8 cellular contexts compared by ENCODE assay signal in genomic region chr4:20422398-20422797, GRCh38.
DNase-seq lines count a peak whose midpoint lies in the region; ATAC-seq, FAIRE-seq and TF ChIP-seq lines count a peak whose summit lies in the region.

No MANE protein-coding gene starts in this region.

- DNase-seq in Right ventricle myocardium superior, result no peak
- no peak for DNase-seq in cardiac septum (ENCODE audit: low spot score)
- DNase-seq in LHCN-M2 (ENCODE audit: low read depth), result peak; percentile 48
- DNase-seq in SHP77 treated with DMSO at 0.1 percent for 48 hours (lab: John Stamatoyannopoulos, UW), result peak; percentile 44
- DNase-seq in bronchial epithelial cell (ENCODE audit: low read depth), result peak; percentile 70
- DNase-seq in upper lobe of left lung, result peak in 1 of 2 donors; percentile 31

- TF ChIP-seq CTCF in HEK293 (tag by site-specific recombination; IDR thresholded peaks at IDR 0.05) (no peak), bronchial epithelial cell (IDR thresholded peaks at IDR 0.05; ENCODE audit: insufficient read depth, low read length, severe bottlenecking) (peak; percentile 68), liver (IDR thresholded peaks at IDR 0.05; ENCODE audit: low read depth, low read length, missing input control) (peak; percentile 68), upper lobe of left lung (IDR thresholded peaks at IDR 0.05) (peak; percentile 22 to 62 (median 44))

- no peak for TF ChIP-seq EP300 in upper lobe of left lung (IDR thresholded peaks at IDR 0.05)

- H3K9ac ChIP-seq in liver (ENCODE audit: low read depth in 1 of 2, low read length in 2 of 2), result no peak overlapping the region

- no peaks in the 10 kb centered on the region for H3K27me3 ChIP-seq in bronchial epithelial cell (ENCODE audit: control insufficient read depth, insufficient read depth, low read length)
- peaks cover 0 to 4% (median 0%) of the 10 kb centered on the region in 4 donors for H3K27me3 ChIP-seq in liver (ENCODE audit: control insufficient read depth in 4 of 4, insufficient read depth in 4 of 4, low read length in 3 of 4)
- H3K27me3 ChIP-seq in upper lobe of left lung, result no peaks in the 10 kb centered on the region

- TF ChIP-seq POLR2A in upper lobe of left lung (IDR thresholded peaks at IDR 0.05), result no peak

- peaks cover 0 to 5% of the 10 kb centered on the region in 2 experiments; a peak in 1 of 3 replicates for H3K36me3 ChIP-seq in HEK293 (ENCODE audit: control insufficient read depth in 2 of 2, insufficient read depth in 1 of 2, low read length in 2 of 2)
- no peaks in the 10 kb centered on the region for H3K36me3 ChIP-seq in bronchial epithelial cell (ENCODE audit: control insufficient read depth, insufficient read depth, low read length)
- H3K36me3 ChIP-seq in liver (ENCODE audit: control insufficient read depth in 4 of 4, insufficient read depth in 3 of 4, low read depth in 1 of 4, low read length in 3 of 4), result no peaks in the 10 kb centered on the region
- H3K36me3 ChIP-seq in upper lobe of left lung, result no peaks in the 10 kb centered on the region

- H3K27ac ChIP-seq in HEK293 (ENCODE audit: extremely low read depth, low read depth, low read length), result no peak overlapping the region
- H3K27ac ChIP-seq in liver (ENCODE audit: low read depth in 1 of 2, low read length in 2 of 2), result no peak overlapping the region
- no peak overlapping the region for H3K27ac ChIP-seq in upper lobe of left lung

- no peak for FAIRE-seq in bronchial epithelial cell (lab: Jason Lieb, UNC)

- H3K4me3 ChIP-seq in HEK293 (ENCODE audit: low read depth, low read length) (no peak overlapping the region), bronchial epithelial cell (ENCODE audit: low read depth, low read length) (no peak overlapping the region), liver (ENCODE audit: low read depth in 1 of 3, low read length in 3 of 3) (no peak overlapping the region), upper lobe of left lung (no peak overlapping the region)

- H3K9me3 ChIP-seq in HEK293 (ENCODE audit: control insufficient read depth, insufficient read depth, low read depth, low read length) (no peaks in the 10 kb centered on the region), liver (ENCODE audit: control insufficient read depth in 4 of 4, low read length in 3 of 4) (no peaks in the 10 kb centered on the region), upper lobe of left lung (no peaks in the 10 kb centered on the region)

- POLR2A ChIA-PET in HEK293 (lab: Yijun Ruan, JAX), result no interaction called here

- WGBS in liver, result 14% methylated on average over 2 of the region's 2 CpGs
- 20 to 23% methylated on average over 2 of the region's 2 CpGs for WGBS in upper lobe of left lung, 2 donors

- intact Hi-C loops in Right ventricle myocardium superior (cut with DNase I), result loop anchor here (5.0 to 10.0 kb wide), 2 partner anchors 125 to 262 kb away; no protein-coding TSS in a partner anchor
- intact Hi-C loops in cardiac septum (cut with DNase I), result loop anchor here (10.0 kb wide), 1 partner anchor 122 kb away; no protein-coding TSS in a partner anchor

- CTCF ChIA-PET in HEK293 (lab: Yijun Ruan, JAX), result interaction anchor here (0.6 to 0.9 kb wide), 5 partner anchors 43 to 263 kb away, joined by 3 to 5 read pairs (median 3); no protein-coding TSS in a partner anchor

- no peaks in the 10 kb centered on the region for H3K4me1 ChIP-seq in HEK293 (ENCODE audit: control insufficient read depth, insufficient read depth, low read length)
- peaks cover 0 to 3% (median 0%) of the 10 kb centered on the region in 4 donors for H3K4me1 ChIP-seq in liver (ENCODE audit: control insufficient read depth in 4 of 4, insufficient read depth in 4 of 4, low read length in 3 of 4)
- no peaks in the 10 kb centered on the region for H3K4me1 ChIP-seq in upper lobe of left lung

- ATAC-seq in Right ventricle myocardium superior (ENCODE audit: poor library complexity) (peak; percentile 49), upper lobe of left lung (ENCODE audit: low FRiP score in 2 of 2) (peak; percentile 73 to 78)

- TF ChIP-seq RAD21 in liver (IDR thresholded peaks at IDR 0.05), result peak; percentile 74 to 84

TF ChIP-seq in HEK293, 187 proteins besides CTCF, POLR2A, EP300 and RAD21:
- TF ChIP-seq ZNF514 (tag by site-specific recombination; IDR thresholded peaks at IDR 0.05) (no peak), ZNF600 (tag by site-specific recombination; IDR thresholded peaks at IDR 0.05) (0 out of 2 replicates have a peak, but pooled peaks have one; percentile 19), ZNF530 (tag by site-specific recombination; IDR thresholded peaks at IDR 0.05; ENCODE audit: low read depth) (no peak), ZNF248 (tag by site-specific recombination; IDR thresholded peaks at IDR 0.05) (no peak), ZNF837 (tag by site-specific recombination; IDR thresholded peaks at IDR 0.05) (no peak), ZNF843 (tag by site-specific recombination; IDR thresholded peaks at IDR 0.05) (no peak), ZNF654 (tag by site-specific recombination; IDR thresholded peaks at IDR 0.05; ENCODE audit: low read depth) (peak; percentile 38), ZNF549 (tag by site-specific recombination; IDR thresholded peaks at IDR 0.05) (no peak), ZNF544 (tag by site-specific recombination; IDR thresholded peaks at IDR 0.05) (no peak)

TF ChIP-seq in liver, 16 proteins besides CTCF, POLR2A, EP300 and RAD21:
- TF ChIP-seq HNF4A (conservative IDR thresholded peaks at IDR 0.05), result no peak

Comparison
In these comparisons a context has a peak if more than half of its experiments do, and no peak if none do; other contexts are left out.
1. DNase-seq: peak in LHCN-M2 (single experiment), SHP77 treated with DMSO at 0.1 percent for 48 hours (single experiment) and bronchial epithelial cell (single experiment); none in Right ventricle myocardium superior (single experiment) and cardiac septum (single experiment).